Comparison of ENCODE assay signal across 14 cellular contexts in genomic region chr15:36591534-36592411, GRCh38. TPM values are rescaled to one million over a fixed set of nuclear protein-coding genes. Genes with fewer than 3 reads are reported as not detected.
A peak's percentile ranks its signal among the peaks of the same experiment; 100 is the strongest.
DNase-seq lines count a peak whose midpoint lies in the region; ATAC-seq and TF ChIP-seq lines count a peak whose summit lies in the region.
"Had no signal": no experiment of that assay in that cellular context is flagged by ENCODE, and none has a peak within 500 bp of the region (broad histone marks: within the 10 kb centered on the region; RNA-seq: fewer than 3 reads in every experiment).

No MANE protein-coding gene starts in this region.

- no peak for TF ChIP-seq POLR2A in heart left ventricle (IDR thresholded peaks at IDR 0.05)

- H3K4me3 ChIP-seq in heart left ventricle (no peak overlapping the region), epithelial cell of proximal tubule (ENCODE audit: low read depth, low read length) (no peak overlapping the region)
- H3K4me3 ChIP-seq: upper lobe of left lung had no signal

- no peaks in the 10 kb centered on the region for H3K27me3 ChIP-seq in heart left ventricle
- H3K27me3 ChIP-seq: upper lobe of left lung had no signal

- peak in 4 of 5 donors; percentile 36 to 50 (median 46) for DNase-seq in heart left ventricle
- no peak for DNase-seq in cardiac septum (ENCODE audit: low spot score)
- peak; percentile 42 for DNase-seq in RWPE1 (ENCODE audit: low spot score)
- no peak for DNase-seq in epithelial cell of proximal tubule (ENCODE audit: low read depth)
- no peak for DNase-seq in NCI-H2081 (lab: John Stamatoyannopoulos, UW)
- DNase-seq in SIG-M5 treated with dmso at 0.1 percent for 504 hours (lab: John Stamatoyannopoulos, UW; ENCODE audit: unreplicated experiment), result no peak
- DNase-seq: activated CD4-positive, CD25-positive, alpha-beta regulatory T cell; activated T-cell treated with anti-CD3 and anti-CD28 coated beads for 4 hours; AML-193; NCI-H1105; NCI-H524 treated with DMSO at 0.1 percent for 48 hours; upper lobe of left lung had no signal

- ATAC-seq in heart left ventricle (peak in 1 of 4 donors; percentile 28), HG03045 (IDR thresholded peaks at IDR 0.05; ENCODE audit: unreplicated experiment) (no peak)
- ATAC-seq in activated CD4-positive, CD25-positive, alpha-beta regulatory T cell treated with anti-CD3 and anti-CD28 coated beads, Interleukin-2, amount 50 U/mL, for 24 hours, result no peak

- TF ChIP-seq CTCF in heart left ventricle (IDR thresholded peaks at IDR 0.05) (no peak), RWPE1 (conservative IDR thresholded peaks at IDR 0.05; ENCODE audit: low read depth) (no peak), epithelial cell of proximal tubule (conservative IDR thresholded peaks at IDR 0.05; ENCODE audit: low read depth, low read length) (peak; percentile 19)

- WGBS in heart left ventricle, 4 donors, result 68 to 74% (median 69%) methylated on average over 4 of the region's 4 CpGs

- peak overlapping the region in 10 of 12 donors; percentile 14 to 97 (median 69) for H3K27ac ChIP-seq in heart left ventricle
- no peak overlapping the region for H3K27ac ChIP-seq in RWPE1
- H3K27ac ChIP-seq: upper lobe of left lung had no signal

- POLR2A ChIA-PET in RWPE1 (lab: Yijun Ruan, JAX; ENCODE audit: low non-redundant PET), result interaction anchor here (0.8 kb wide), 1 partner anchor 12 kb away, joined by 3 read pairs; the partner anchor contains the start of gene CDIN1

- H3K36me3 ChIP-seq in heart left ventricle, result no peaks in the 10 kb centered on the region
- H3K36me3 ChIP-seq: upper lobe of left lung had no signal

- H3K9me3 ChIP-seq in heart left ventricle, result no peaks in the 10 kb centered on the region
- H3K9me3 ChIP-seq: upper lobe of left lung had no signal

- intact Hi-C loops in heart left ventricle (cut with DNase I) (loop anchor here in 3 of 10 donors (10.0 kb wide), 3 partner anchors 87 to 513 kb away; partner anchors contain the start of gene MEIS2 (in 1 of the 3)), cardiac septum (cut with DNase I) (no loop called here)

- CTCF ChIA-PET in RWPE1 (lab: Yijun Ruan, JAX), result interaction anchor here (0.6 kb wide), 1 partner anchor 677 kb away, joined by 3 read pairs; no protein-coding TSS in a partner anchor

- H3K4me1 ChIP-seq in heart left ventricle, result peaks cover 0 to 22% (median 7%) of the 10 kb centered on the region in 12 donors
- H3K4me1 ChIP-seq: upper lobe of left lung had no signal

RNA-seq across cellular contexts. Expression of gene CDIN1, which starts 12.3 kb away (rescaled TPM):
- total RNA-seq in heart left ventricle (100 to 1,000 TPM in 8 of 9 donors, 10 to 100 TPM in 1; 67.4 to 267 (median 160) TPM), cardiac septum (97.4 TPM), epithelial cell of proximal tubule (17.1 and 39.6 TPM in 2 replicates)
- 100 to 1,000 TPM in 1 of 2 donors, 10 to 100 TPM in 1; 90.1 to 146 TPM for polyA plus RNA-seq in heart left ventricle

Comparison
In these comparisons a context has a peak if more than half of its experiments do, and no peak if none do; other contexts are left out.
1. DNase-seq: peak in heart left ventricle (4 of 5) and RWPE1 (single experiment); none in cardiac septum (single experiment), epithelial cell of proximal tubule (single experiment), NCI-H2081 (0 of 2) and SIG-M5 treated with dmso at 0.1 percent for 504 hours (single experiment).